Comparison of ENCODE assay signal across 18 cellular contexts in genomic region chr22:39917776-39918493, GRCh38. TPM values are rescaled to one million over a fixed set of nuclear protein-coding genes. Genes with fewer than 3 reads are reported as not detected.
DNase-seq lines count a peak whose midpoint lies in the region; ATAC-seq and TF ChIP-seq lines count a peak whose summit lies in the region.
"Had no signal": no experiment of that assay in that cellular context is flagged by ENCODE, and none has a peak within 500 bp of the region (broad histone marks: within the 10 kb centered on the region; RNA-seq: fewer than 3 reads in every experiment).

No MANE protein-coding gene starts in this region.

- H3K27ac Mint-ChIP-seq in H9, result no peak overlapping the region
- H3K27ac Mint-ChIP-seq in activated naive CD8-positive, alpha-beta T cell, result peak overlapping the region; percentile 99
- peak overlapping the region in 8 of 10 donors; percentile 95 to 99 (median 96) for H3K27ac Mint-ChIP-seq in naive thymus-derived CD8-positive, alpha-beta T cell
- H3K27ac Mint-ChIP-seq: activated B cell treated with CpG ODN at 0.5 μM for 24 hours, mesothelial cell of epicardium had no signal

- H4K5ac ChIP-seq in H9 (ENCODE audit: insufficient read length, low read depth, low read length), result no peak overlapping the region

- H4K8ac ChIP-seq in H9 (replicated peaks; ENCODE audit: insufficient read length, low read depth, low read length) (no peak overlapping the region), neuronal stem cell (ENCODE audit: low read depth, low read length) (no peak overlapping the region)

- H3K4me3 Mint-ChIP-seq in H9, result no peak overlapping the region
- H3K4me3 Mint-ChIP-seq in activated naive CD8-positive, alpha-beta T cell, result peak overlapping the region; percentile 89
- peak overlapping the region; percentile 61 to 99 (median 84) for H3K4me3 Mint-ChIP-seq in naive thymus-derived CD8-positive, alpha-beta T cell
- H3K4me3 Mint-ChIP-seq: activated B cell treated with CpG ODN at 0.5 μM for 24 hours, mesothelial cell of epicardium had no signal

- H3K79me2 ChIP-seq in H9 (ENCODE audit: insufficient read depth, low read length), result no peaks in the 10 kb centered on the region
- H3K79me2 ChIP-seq: parathyroid adenoma had no signal

- no peaks in the 10 kb centered on the region for H3K23me2 ChIP-seq in H9 (ENCODE audit: insufficient read length, low read depth, low read length, poor library complexity, severe bottlenecking)

- no peaks in the 10 kb centered on the region for H3K36me3 ChIP-seq in neuronal stem cell (replicated peaks in 1 of 2; ENCODE audit: control insufficient read depth in 2 of 2, insufficient read depth in 2 of 2, low read length in 2 of 2)

- H2AFZ ChIP-seq in H9 (ENCODE audit: low read length) (peak overlapping the region; percentile 79), neuronal stem cell (ENCODE audit: low read length) (no peak overlapping the region)
- H2AFZ ChIP-seq: parathyroid adenoma had no signal

- H2BK15ac ChIP-seq in H9 (ENCODE audit: low read depth, low read length) (no peak overlapping the region), neuronal stem cell (ENCODE audit: low read length) (no peak overlapping the region)

- no peaks in the 10 kb centered on the region for H4K20me1 ChIP-seq in H9 (ENCODE audit: control insufficient read depth, insufficient read depth, insufficient read length)

- H3K4me3 ChIP-seq in neuronal stem cell (ENCODE audit: low read length in 2 of 2), result no peak overlapping the region

- H3K23ac ChIP-seq in H9 (ENCODE audit: insufficient read length, low read depth, low read length), result no peak overlapping the region
- H3K23ac ChIP-seq in neuronal stem cell (ENCODE audit: low read depth, low read length, poor library complexity), result no peak overlapping the region

- H3K4me1 Mint-ChIP-seq in H9, result peaks cover 13 to 35% of the 10 kb centered on the region in 2 experiments
- peaks cover 91% of the 10 kb centered on the region for H3K4me1 Mint-ChIP-seq in activated naive CD8-positive, alpha-beta T cell (ENCODE audit: low read depth)
- peaks cover 54 to 94% (median 90%) of the 10 kb centered on the region in 4 donors for H3K4me1 Mint-ChIP-seq in naive thymus-derived CD8-positive, alpha-beta T cell

- ATAC-seq in naive thymus-derived CD8-positive, alpha-beta T cell, result peak; percentile 12 to 13

- no peak for TF ChIP-seq CTCF in H9 (conservative IDR thresholded peaks at IDR 0.05)

- H3K4ac ChIP-seq in H9 (ENCODE audit: low read depth, low read length) (no peak overlapping the region), neuronal stem cell (ENCODE audit: low read length) (no peak overlapping the region)

- WGBS in H9 (ENCODE audit: extremely low coverage, insufficient read length, low lambda C conversion rate), result no CpG with 5 or more reads among the region's 12 CpGs
- WGBS in neuronal stem cell (ENCODE audit: extremely low coverage in 2 of 2, insufficient read length in 2 of 2, insufficient replicate concordance in 1 of 2), 2 donors, result no CpG with 5 or more reads among the region's 12 CpGs

- H3K36me3 Mint-ChIP-seq in H9 (ENCODE audit: insufficient read depth in 1 of 3, low read depth in 3 of 3), result no peaks in the 10 kb centered on the region
- H3K36me3 Mint-ChIP-seq in activated naive CD8-positive, alpha-beta T cell, result peaks cover 10% of the 10 kb centered on the region
- H3K36me3 Mint-ChIP-seq in naive thymus-derived CD8-positive, alpha-beta T cell, result peaks cover 2 to 60% (median 4%) of the 10 kb centered on the region in 3 donors
- H3K36me3 Mint-ChIP-seq: mesothelial cell of epicardium had no signal

- no peak overlapping the region for H3K56ac ChIP-seq in H9 (ENCODE audit: insufficient read length, low read depth, low read length)

- no peak overlapping the region for H2BK20ac ChIP-seq in H9 (ENCODE audit: low read depth, low read length, poor library complexity, severe bottlenecking)

- no peak overlapping the region for H3K18ac ChIP-seq in H9 (ENCODE audit: insufficient read length, low read depth, low read length)
- no peak overlapping the region for H3K18ac ChIP-seq in neuronal stem cell (ENCODE audit: low read length)

- H3K4me1 ChIP-seq in H9 (ENCODE audit: insufficient read depth, low read length) (no peaks in the 10 kb centered on the region), neuronal stem cell (ENCODE audit: control insufficient read depth in 2 of 2, insufficient read depth in 1 of 2, low read depth in 1 of 2, low read length in 2 of 2) (peaks cover 0 to 16% of the 10 kb centered on the region in 2 donors)
- H3K4me1 ChIP-seq: parathyroid adenoma had no signal

- H3K27ac ChIP-seq in H9 (ENCODE audit: insufficient read length, low read depth, low read length) (no peak overlapping the region), neuronal stem cell (replicated peaks; ENCODE audit: low read length) (no peak overlapping the region)
- H3K27ac ChIP-seq: parathyroid adenoma had no signal

- H3T11ph ChIP-seq in H9 (ENCODE audit: low read length), result no peak overlapping the region

- H2AK5ac ChIP-seq in H9 (ENCODE audit: insufficient read length, low read length), result no peak overlapping the region
- no peak overlapping the region for H2AK5ac ChIP-seq in neuronal stem cell (ENCODE audit: low read depth, low read length)

- H4K91ac ChIP-seq in H9 (ENCODE audit: insufficient read length, low read depth, low read length) (no peak overlapping the region), neuronal stem cell (ENCODE audit: low read depth, low read length, poor library complexity) (no peak overlapping the region)

- no peak overlapping the region for H3K14ac ChIP-seq in H9 (ENCODE audit: insufficient read depth, low read length)
- no peak overlapping the region for H3K14ac ChIP-seq in neuronal stem cell (ENCODE audit: low read length)

- H3K27me3 ChIP-seq in H9 (ENCODE audit: insufficient read depth, low read length), result no peaks in the 10 kb centered on the region
- H3K27me3 ChIP-seq in neuronal stem cell (ENCODE audit: control insufficient read depth in 3 of 3, insufficient read depth in 3 of 3, low read depth in 1 of 3, low read length in 3 of 3), result peaks cover 0 to 3% (median 0%) of the 10 kb centered on the region in 3 experiments

- intact Hi-C loops in posterior cingulate gyrus (cut with DNase I), result no loop called here

- POLR2A ChIA-PET in naive thymus-derived CD8-positive, alpha-beta T cell (lab: Charles Lee), result interaction anchor here (1.0 to 16.5 kb wide), 10 partner anchors 8 to 35 kb away, joined by 3 to 408 read pairs (median 12); no protein-coding TSS in a partner anchor

- H3K9me3 ChIP-seq in H9 (ENCODE audit: control insufficient read depth, low read depth, low read length) (no peaks in the 10 kb centered on the region), neuronal stem cell (replicated peaks in 1 of 2; ENCODE audit: control insufficient read depth in 2 of 2, insufficient read depth in 1 of 2, low read depth in 1 of 2, low read length in 2 of 2) (no peaks in the 10 kb centered on the region)

- H3K79me1 ChIP-seq in H9 (ENCODE audit: insufficient read depth, low read depth, low read length, poor library complexity, severe bottlenecking) (no peaks in the 10 kb centered on the region), neuronal stem cell (ENCODE audit: low read depth, low read length) (no peaks in the 10 kb centered on the region)

- DNase-seq in NCI-H2196 (lab: John Stamatoyannopoulos, UW; ENCODE audit: unreplicated experiment), result peak; percentile 19
- DNase-seq in NCI-H2196 treated with DMSO at 0.1 percent for 48 hours (lab: John Stamatoyannopoulos, UW; ENCODE audit: unreplicated experiment), result no peak
- DNase-seq in H9, result no peak
- peak in 2 of 10 donors; percentile 51 to 61 for DNase-seq in naive thymus-derived CD8-positive, alpha-beta T cell
- no peak for DNase-seq in NCI-H510A treated with DMSO at 0.1 percent for 48 hours (lab: John Stamatoyannopoulos, UW)
- DNase-seq in neuronal stem cell (ENCODE audit: low spot score), result no peak
- no peak for DNase-seq in posterior cingulate gyrus
- DNase-seq: ACHN; activated B cell treated with CpG ODN at 0.5 μM for 24 hours; activated effector memory CD4-positive, alpha-beta T cell treated with anti-CD3 and anti-CD28 coated beads, Interleukin-2, amount 50 U/mL, for 16 hours; DND-41; GOT3; stimulated activated CD8-positive, alpha-beta memory T cell treated with anti-CD3 and anti-CD28 coated beads, Interleukin-4, amount 100 ng/mL, for 48 hours had no signal

- no peak overlapping the region for H2BK5ac ChIP-seq in H9 (ENCODE audit: insufficient read length, low read length)
- no peak overlapping the region for H2BK5ac ChIP-seq in neuronal stem cell (ENCODE audit: low read length)

- H3K4me2 ChIP-seq in H9 (ENCODE audit: insufficient read depth, insufficient read length, low read length), result no peak overlapping the region
- H3K4me2 ChIP-seq in neuronal stem cell (ENCODE audit: insufficient read depth, low read length, poor library complexity, severe bottlenecking), result no peak overlapping the region

- H2BK120ac ChIP-seq in H9 (ENCODE audit: low read depth, low read length, poor library complexity, severe bottlenecking), result no peak overlapping the region
- H2BK120ac ChIP-seq in neuronal stem cell (ENCODE audit: low read depth, low read length), result no peak overlapping the region

- no peaks in the 10 kb centered on the region for H3K9me3 Mint-ChIP-seq in H9
- H3K9me3 Mint-ChIP-seq in activated naive CD8-positive, alpha-beta T cell (ENCODE audit: low read depth), result no peaks in the 10 kb centered on the region
- H3K9me3 Mint-ChIP-seq in naive thymus-derived CD8-positive, alpha-beta T cell, result no peaks in the 10 kb centered on the region
- H3K9me3 Mint-ChIP-seq: activated B cell treated with CpG ODN at 0.5 μM for 24 hours, mesothelial cell of epicardium had no signal

- H3K27me3 Mint-ChIP-seq in H9 (ENCODE audit: low read depth), result peaks cover 2% of the 10 kb centered on the region
- no peaks in the 10 kb centered on the region for H3K27me3 Mint-ChIP-seq in activated naive CD8-positive, alpha-beta T cell
- H3K27me3 Mint-ChIP-seq in naive thymus-derived CD8-positive, alpha-beta T cell, result no peaks in the 10 kb centered on the region
- H3K27me3 Mint-ChIP-seq: activated B cell treated with CpG ODN at 0.5 μM for 24 hours had no signal

- no peak overlapping the region for H2BK12ac ChIP-seq in H9 (ENCODE audit: insufficient read length, low read depth, low read length)
- no peak overlapping the region for H2BK12ac ChIP-seq in neuronal stem cell (ENCODE audit: low read length)

- H3K9ac ChIP-seq in H9 (ENCODE audit: extremely low read depth, insufficient read length, low read length) (no peak overlapping the region), neuronal stem cell (ENCODE audit: low read depth, low read length, poor library complexity) (no peak overlapping the region)
- H3K9ac ChIP-seq: parathyroid adenoma had no signal

RNA-seq across cellular contexts. Expression of gene GRAP2, which starts 17.1 kb away (rescaled TPM):
- not detected in 2 replicates for total RNA-seq in H9 (2021)
- 100 to 1,000 TPM; 202 TPM for total RNA-seq in naive thymus-derived CD8-positive, alpha-beta T cell
- polyA plus RNA-seq in naive thymus-derived CD8-positive, alpha-beta T cell, result 100 to 1,000 TPM in 2 of 3 donors, 10 to 100 TPM in 1; 88.3 to 176 (median 133) TPM
- polyA plus RNA-seq in neuronal stem cell (2013, experiment 1 of 2), result not detected
- not detected for polyA plus RNA-seq in neuronal stem cell (2013, experiment 2 of 2)
- total RNA-seq: mesothelial cell of epicardium had no signal

RNA-seq across cellular contexts. Expression of gene ENTHD1, which starts 24.4 kb away (rescaled TPM):
- total RNA-seq in H9 (2021), result not detected in 2 replicates
- under 1 TPM; 0.26 to 0.36 TPM for total RNA-seq in naive thymus-derived CD8-positive, alpha-beta T cell
- polyA plus RNA-seq in naive thymus-derived CD8-positive, alpha-beta T cell, result under 1 TPM; 0.20 to 0.41 (median 0.38) TPM
- not detected for polyA plus RNA-seq in neuronal stem cell (2013, experiment 1 of 2)
- polyA plus RNA-seq in neuronal stem cell (2013, experiment 2 of 2), result not detected
- total RNA-seq: activated B cell treated with CpG ODN at 0.5 μM for 24 hours, HT1080, mesothelial cell of epicardium, urinary bladder had no signal
- polyA plus RNA-seq: urinary bladder had no signal

RNA-seq across cellular contexts. Expression of gene TMA7B, which starts 42.3 kb away (rescaled TPM):
- total RNA-seq in H9 (2021), result not detected in 2 replicates
- 10 to 100 TPM; 11.8 to 14.2 TPM for total RNA-seq in naive thymus-derived CD8-positive, alpha-beta T cell
- 1 to 10 TPM; 1.5 to 3.5 (median 2.8) TPM for polyA plus RNA-seq in naive thymus-derived CD8-positive, alpha-beta T cell
- not detected for polyA plus RNA-seq in neuronal stem cell (2013, experiment 1 of 2)
- not detected for polyA plus RNA-seq in neuronal stem cell (2013, experiment 2 of 2)
- total RNA-seq: HT1080, mesothelial cell of epicardium had no signal
- polyA plus RNA-seq: urinary bladder had no signal

Comparison
In these comparisons a context has a peak if more than half of its experiments do, and no peak if none do; other contexts are left out.
1. H3K27ac Mint-ChIP-seq: peak in activated naive CD8-positive, alpha-beta T cell (single experiment) and naive thymus-derived CD8-positive, alpha-beta T cell (8 of 10); none in H9 (0 of 3).
2. H3K4me3 Mint-ChIP-seq: peak in activated naive CD8-positive, alpha-beta T cell (single experiment) and naive thymus-derived CD8-positive, alpha-beta T cell (10 of 10); none in H9 (0 of 2).
3. RNA of gene GRAP2, which starts 17.1 kb away (total RNA-seq): 202 TPM in naive thymus-derived CD8-positive, alpha-beta T cell; not detected in H9; every median in the first group is over 100 times any median in the second.
4. RNA of gene TMA7B, which starts 42.3 kb away (total RNA-seq): 11.8 to 14.2 TPM in naive thymus-derived CD8-positive, alpha-beta T cell; not detected in H9; every median in the first group is over 10 times any median in the second.